In genomic region chr15:89912145-89912673, GRCh38 we compare ENCODE assay signal across 8 cellular contexts. TPM values are rescaled to one million over a fixed set of nuclear protein-coding genes. Genes with fewer than 3 reads are reported as not detected.
DNase-seq lines count a peak whose midpoint lies in the region; ATAC-seq and TF ChIP-seq lines count a peak whose summit lies in the region.

No MANE protein-coding gene starts in this region.

- peaks cover 33% of the 10 kb centered on the region for H3K4me1 Mint-ChIP-seq in HFFc6 (ENCODE audit: low read depth)
- peaks cover 28% of the 10 kb centered on the region for H3K4me1 Mint-ChIP-seq in brain
- H3K4me1 Mint-ChIP-seq in immature natural killer cell, result peaks cover 9 to 17% of the 10 kb centered on the region in 2 donors

- peak overlapping the region; percentile 92 for H3K4me3 Mint-ChIP-seq in HFFc6
- H3K4me3 Mint-ChIP-seq in brain, result peak overlapping the region; percentile 84 to 90 (median 89)
- peak overlapping the region; percentile 29 to 65 (median 47) for H3K4me3 Mint-ChIP-seq in immature natural killer cell

- ATAC-seq in HG03280 (IDR thresholded peaks at IDR 0.05; ENCODE audit: unreplicated experiment), result no peak
- ATAC-seq in HG03108 (IDR thresholded peaks at IDR 0.05; ENCODE audit: unreplicated experiment), result no peak
- no peak for ATAC-seq in HG03378 (IDR thresholded peaks at IDR 0.05; ENCODE audit: unreplicated experiment)

- H3K27me3 Mint-ChIP-seq in HFFc6 (ENCODE audit: insufficient read depth) (peaks cover 3% of the 10 kb centered on the region; the same call in 1 of the 2 replicates), brain (peaks cover 3% of the 10 kb centered on the region), immature natural killer cell (ENCODE audit: low read depth in 3 of 3) (peaks cover 8 to 24% (median 10%) of the 10 kb centered on the region in 3 donors)

- peak overlapping the region; percentile 63 to 95 (median 90) for H3K27ac ChIP-seq in skin epidermis

- TF ChIP-seq CTCF in HFFc6 (IDR thresholded peaks at IDR 0.05) (no peak), brain (conservative IDR thresholded peaks at IDR 0.05) (no peak)

- H3K9me3 Mint-ChIP-seq in HFFc6, result no peaks in the 10 kb centered on the region
- H3K9me3 Mint-ChIP-seq in brain, result no peaks in the 10 kb centered on the region
- no peaks in the 10 kb centered on the region for H3K9me3 Mint-ChIP-seq in immature natural killer cell

- peak overlapping the region; percentile 69 for H3K27ac Mint-ChIP-seq in HFFc6
- peak overlapping the region; percentile 71 to 89 (median 78) for H3K27ac Mint-ChIP-seq in brain
- no peak overlapping the region for H3K27ac Mint-ChIP-seq in immature natural killer cell

- peak overlapping the region; percentile 60 to 94 (median 69) for H3K4me3 ChIP-seq in skin epidermis

- H3K36me3 Mint-ChIP-seq in HFFc6 (ENCODE audit: low read depth) (no peaks in the 10 kb centered on the region), brain (no peaks in the 10 kb centered on the region), immature natural killer cell (no peaks in the 10 kb centered on the region)

- no peak for DNase-seq in HFFc6
- DNase-seq in immature natural killer cell, result no peak
- no peak for DNase-seq in stimulated activated CD4-positive, alpha-beta T cell treated with anti-CD3 and anti-CD28 coated beads, Interleukin-2, amount 100 ng/mL, for 48 hours

RNA-seq across cellular contexts. Expression of gene ARPIN, which starts 0.5 kb away (rescaled TPM):
- 10 to 100 TPM in 4 of 6 experiments, 1 to 10 TPM in 2; 5.8 to 11.8 (median 10.9) TPM for total RNA-seq in HFFc6 (2021; fragmentation: NEBNext Ultra II Directional; extraction: Animal tissue kit (Norgen Biotek cat#: 25700))
- polyA plus RNA-seq in brain (ENCODE audit: insufficient read depth, low read depth, low replicate concordance) (6.3 TPM), immature natural killer cell (under 1 TPM in 1 of 3 donors, not detected in 2; 0.23 TPM)

RNA-seq across cellular contexts. Expression of gene AP3S2, which starts 18.4 kb away (rescaled TPM):
- total RNA-seq in HFFc6 (2021; fragmentation: NEBNext Ultra II Directional; extraction: Animal tissue kit (Norgen Biotek cat#: 25700)), result 10 to 100 TPM; 30.9 to 37.9 (median 33.4) TPM
- 34.1 TPM for polyA plus RNA-seq in brain (ENCODE audit: insufficient read depth, low read depth, low replicate concordance)
- polyA plus RNA-seq in immature natural killer cell, result 10 to 100 TPM; 23.7 to 38.5 (median 32.2) TPM

Comparison
In these comparisons a context has a peak if more than half of its experiments do, and no peak if none do; other contexts are left out.
1. H3K27ac Mint-ChIP-seq: peak in HFFc6 (single experiment) and brain (5 of 5); none in immature natural killer cell (0 of 6).
2. Peak in every context shown above with its lines, with median percentiles within 50 percentile points of each other: H3K4me3 Mint-ChIP-seq.